1 cellular context compared by ENCODE assay signal in the genomic region with DNA sequence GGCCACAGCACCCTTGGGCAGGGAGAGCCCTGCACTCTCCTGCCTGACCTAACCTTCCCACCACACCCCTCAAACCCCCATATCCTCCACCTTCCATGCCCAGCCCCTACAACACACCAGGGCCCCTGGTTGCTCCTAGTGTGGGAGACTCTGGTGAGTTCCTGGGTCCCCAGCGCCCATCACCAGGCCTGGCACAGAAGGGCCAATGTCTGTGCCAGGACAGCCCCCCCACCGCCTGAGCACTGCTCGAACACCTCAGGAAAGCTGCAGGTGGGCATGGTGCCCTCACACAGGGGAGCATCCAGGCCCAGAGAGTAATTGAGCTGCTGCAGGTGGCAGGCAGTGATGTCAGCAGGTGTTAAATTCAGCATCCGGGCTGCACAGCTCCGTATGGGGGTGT.
TF ChIP-seq lines count a peak whose summit lies in the region.

No MANE protein-coding gene starts in this region.

TF ChIP-seq in HepG2, 621 proteins besides CTCF, POLR2A, EP300 and RAD21:
- no peak for TF ChIP-seq ZNF501 (CRISPR knock-in tag; IDR thresholded peaks at IDR 0.05)
- TF ChIP-seq ZNF251 (CRISPR knock-in tag; IDR thresholded peaks at IDR 0.05), result no peak
- no peak for TF ChIP-seq MIER3 (CRISPR knock-in tag; IDR thresholded peaks at IDR 0.05; ENCODE audit: borderline replicate concordance)
- TF ChIP-seq ZBTB4 (CRISPR knock-in tag; IDR thresholded peaks at IDR 0.05; ENCODE audit: borderline replicate concordance), result no peak
- TF ChIP-seq AGO2 (optimal IDR thresholded peaks at IDR 0.05; ENCODE audit: low read depth, low read length), result peak; percentile 23
